8 cellular contexts compared by ENCODE assay signal in the genomic region with DNA sequence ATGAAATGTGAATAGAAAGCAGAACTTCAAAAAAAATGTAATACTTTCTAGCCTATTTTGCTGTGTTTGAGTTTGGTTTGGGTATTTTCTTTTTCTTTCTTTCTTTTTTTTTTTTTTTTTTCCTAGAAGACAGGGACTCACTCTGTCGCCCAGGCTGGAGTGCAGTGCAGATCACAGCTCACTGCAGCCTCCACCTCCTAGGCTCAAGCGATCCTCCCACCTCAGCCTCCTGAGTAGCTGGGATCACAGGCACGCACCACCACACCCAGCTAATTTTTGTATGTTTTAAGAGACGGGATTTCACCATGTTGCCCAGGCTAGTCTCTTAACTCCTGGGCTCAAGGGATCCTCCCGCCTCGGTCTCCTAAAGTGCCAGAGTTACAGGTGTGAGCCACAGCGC. TPM values are rescaled to one million over a fixed set of nuclear protein-coding genes. Genes with fewer than 3 reads are reported as not detected.
A peak's percentile ranks its signal among the peaks of the same experiment; 100 is the strongest.
DNase-seq lines count a peak whose midpoint lies in the region; ATAC-seq and TF ChIP-seq lines count a peak whose summit lies in the region.
"Not testable (repeated sequence)": the region's sequence is repeated elsewhere in the genome, so short reads cannot be mapped to it uniquely, and the experiment has no call there.

No MANE protein-coding gene starts in this region.

- not testable (repeated sequence) for TF ChIP-seq POLR2A in HCT116 (IDR thresholded peaks at IDR 0.05; ENCODE audit: borderline replicate concordance, extremely low read depth, insufficient read depth, insufficient read length)

- RAD21 ChIA-PET in HCT116 (lab: Charles Lee; ENCODE audit: low non-redundant PET in 1 of 2, low total read pairs in 2 of 2, uncharacterized antibody in 2 of 2, unreplicated experiment in 2 of 2): not testable (repeated sequence)

- not testable (repeated sequence) for H2AFZ ChIP-seq in HCT116 (ENCODE audit: low read depth, low read length, poor library complexity, severe bottlenecking)

- H3K4me3 Mint-ChIP-seq in activated naive CD4-positive, alpha-beta T cell treated with anti-CD3 and anti-CD28 coated beads, Interleukin-2, amount 50 U/mL, for 24 hours: peak overlapping the region; percentile 97
- H3K4me3 Mint-ChIP-seq in natural killer cell: peak overlapping the region; percentile 100
- peak overlapping the region; percentile 90 for H3K4me3 Mint-ChIP-seq in stimulated activated memory B cell treated with anti-CD40 and anti-IgM and Interleukin-4, amounts not matched to agents 10 μg/mL and 1 μg/mL and 100 μg/mL, for 72 hours

- not testable (repeated sequence) for H3K9me3 Mint-ChIP-seq in activated naive CD4-positive, alpha-beta T cell treated with anti-CD3 and anti-CD28 coated beads, Interleukin-2, amount 50 U/mL, for 24 hours; natural killer cell; stimulated activated memory B cell treated with anti-CD40 and anti-IgM and Interleukin-4, amounts not matched to agents 10 μg/mL and 1 μg/mL and 100 μg/mL, for 72 hours

- CTCF ChIA-PET in AG04450 (lab: Charles Lee): interaction anchor here (0.5 to 1.0 kb wide), 2 partner anchors 87 to 629 kb away, joined by 3 to 6 read pairs; no protein-coding TSS in a partner anchor
- CTCF ChIA-PET in HCT116 (lab: Charles Lee): not testable (repeated sequence)

- TF ChIP-seq RAD21 in HCT116 (IDR thresholded peaks at IDR 0.05; ENCODE audit: low read depth): not testable (repeated sequence)

- peak overlapping the region; percentile 84 for H3K9ac ChIP-seq in HCT116 (ENCODE audit: low read length)

- H3K4me1 ChIP-seq in HCT116 (ENCODE audit: control insufficient read depth in 1 of 2, insufficient read depth in 2 of 2, low read length in 2 of 2): peaks cover 10 to 20% of the 10 kb centered on the region in 2 experiments; a peak in 3 of 4 replicates
- not testable (repeated sequence) for H3K4me1 ChIP-seq in SJCRH30
- peaks cover 15% of the 10 kb centered on the region for H3K4me1 ChIP-seq in effector memory CD4-positive, alpha-beta T cell (ENCODE audit: control insufficient read depth, insufficient read depth, low read length, poor library complexity, severe bottlenecking)

- not testable (repeated sequence) for H3K27me3 ChIP-seq in AG04450 (ENCODE audit: control insufficient read depth, insufficient read depth, low read length); HCT116 (ENCODE audit: insufficient read depth, low read length); SJCRH30; effector memory CD4-positive, alpha-beta T cell (replicated peaks; ENCODE audit: control insufficient read depth, insufficient read depth, low read length, poor library complexity, severe bottlenecking)

- H3K27ac ChIP-seq in AG04450 (ENCODE audit: low read depth, low read length): peak overlapping the region; percentile 71
- H3K27ac ChIP-seq in HCT116 (ENCODE audit: low read depth, low read length): peak overlapping the region; percentile 75; the same call in 1 of the 2 replicates
- not testable (repeated sequence) for H3K27ac ChIP-seq in SJCRH30
- peak overlapping the region; percentile 90 for H3K27ac ChIP-seq in effector memory CD4-positive, alpha-beta T cell (ENCODE audit: insufficient read depth, low read length, poor library complexity, severe bottlenecking)

- not testable (repeated sequence) for H3K27me3 Mint-ChIP-seq in activated naive CD4-positive, alpha-beta T cell treated with anti-CD3 and anti-CD28 coated beads, Interleukin-2, amount 50 U/mL, for 24 hours; natural killer cell (ENCODE audit: low read depth in 2 of 2); stimulated activated memory B cell treated with anti-CD40 and anti-IgM and Interleukin-4, amounts not matched to agents 10 μg/mL and 1 μg/mL and 100 μg/mL, for 72 hours

- peaks cover 73% of the 10 kb centered on the region for H3K4me1 Mint-ChIP-seq in activated naive CD4-positive, alpha-beta T cell treated with anti-CD3 and anti-CD28 coated beads, Interleukin-2, amount 50 U/mL, for 24 hours
- peaks cover 50 to 53% of the 10 kb centered on the region in 2 donors for H3K4me1 Mint-ChIP-seq in natural killer cell
- peaks cover 62% of the 10 kb centered on the region for H3K4me1 Mint-ChIP-seq in stimulated activated memory B cell treated with anti-CD40 and anti-IgM and Interleukin-4, amounts not matched to agents 10 μg/mL and 1 μg/mL and 100 μg/mL, for 72 hours

- peak overlapping the region; percentile 81 for H3K4me2 ChIP-seq in HCT116 (ENCODE audit: low read length)

- not testable (repeated sequence) for TF ChIP-seq CTCF in AG04450 (IDR thresholded peaks at IDR 0.05; ENCODE audit: low read depth, low read length); HCT116 (IDR thresholded peaks at IDR 0.05 in 2 of 3, conservative IDR thresholded peaks at IDR 0.05 in 1 of 3; ENCODE audit: borderline replicate concordance in 1 of 3, insufficient read depth in 1 of 3, low read depth in 2 of 3, low read length in 2 of 3); natural killer cell (IDR thresholded peaks at IDR 0.05)

- not testable (repeated sequence) for DNase-seq in AG04450 (ENCODE audit: low read depth, low spot score); HCT116 (ENCODE audit: low read depth, low spot score); SJCRH30; effector memory CD4-positive, alpha-beta T cell; natural killer cell

- H3K4me3 ChIP-seq in AG04450 (ENCODE audit: low read depth, low read length) (peak overlapping the region; percentile 92), HCT116 (replicated peaks in 1 of 2; ENCODE audit: low read depth in 1 of 2, low read length in 2 of 2) (peak overlapping the region; percentile 64 to 87), SJCRH30 (peak overlapping the region; percentile 69), iPS-11a (ENCODE audit: low read depth, low read length) (peak overlapping the region; percentile 79)
- H3K4me3 ChIP-seq in effector memory CD4-positive, alpha-beta T cell (ENCODE audit: insufficient read depth, low read depth, low read length, poor library complexity, severe bottlenecking): peak overlapping the region; percentile 87

- intact Hi-C loops in HCT116 (cut with micrococcal nuclease); natural killer cell (cut with micrococcal nuclease): not testable (repeated sequence)

- H3K36me3 Mint-ChIP-seq in activated naive CD4-positive, alpha-beta T cell treated with anti-CD3 and anti-CD28 coated beads, Interleukin-2, amount 50 U/mL, for 24 hours: peaks cover 16% of the 10 kb centered on the region
- H3K36me3 Mint-ChIP-seq in natural killer cell: not testable (repeated sequence)
- H3K36me3 Mint-ChIP-seq in stimulated activated memory B cell treated with anti-CD40 and anti-IgM and Interleukin-4, amounts not matched to agents 10 μg/mL and 1 μg/mL and 100 μg/mL, for 72 hours: peaks cover 19% of the 10 kb centered on the region

- H4K20me1 ChIP-seq in HCT116 (ENCODE audit: insufficient read depth): not testable (repeated sequence)

- H3K27ac Mint-ChIP-seq in activated naive CD4-positive, alpha-beta T cell treated with anti-CD3 and anti-CD28 coated beads, Interleukin-2, amount 50 U/mL, for 24 hours: peak overlapping the region; percentile 100
- peak overlapping the region; percentile 99 for H3K27ac Mint-ChIP-seq in natural killer cell
- H3K27ac Mint-ChIP-seq in stimulated activated memory B cell treated with anti-CD40 and anti-IgM and Interleukin-4, amounts not matched to agents 10 μg/mL and 1 μg/mL and 100 μg/mL, for 72 hours: peak overlapping the region; percentile 99

- H3K9me3 ChIP-seq in AG04450 (ENCODE audit: control insufficient read depth, insufficient read depth, low read length); HCT116 (ENCODE audit: control insufficient read depth in 1 of 2, insufficient read depth in 1 of 2, low read depth in 1 of 2, low read length in 2 of 2); SJCRH30 (replicated peaks); effector memory CD4-positive, alpha-beta T cell (ENCODE audit: control insufficient read depth, low read length): not testable (repeated sequence)

- BruUV-seq in HCT116 (replicated peaks; lab: Mats Ljungman, UMichigan): not testable (repeated sequence)

- H3K36me3 ChIP-seq in HCT116 (ENCODE audit: control insufficient read depth in 1 of 2, insufficient read depth in 2 of 2, low read length in 2 of 2) (peaks cover 15 to 17% of the 10 kb centered on the region in 2 experiments; a peak in 3 of 4 replicates), SJCRH30 (peaks cover 22% of the 10 kb centered on the region; the same call in 1 of the 2 replicates)
- H3K36me3 ChIP-seq in effector memory CD4-positive, alpha-beta T cell (ENCODE audit: control insufficient read depth, insufficient read depth, low read length): peaks cover 14% of the 10 kb centered on the region

- POLR2A ChIA-PET in AG04450 (lab: Yijun Ruan, JAX): interaction anchor here (0.6 to 1.2 kb wide), 7 partner anchors 11 to 775 kb away, joined by 3 to 24 read pairs (median 4); partner anchors contain the start of genes HINFP and KMT2A
- POLR2A ChIA-PET in HCT116 (lab: Charles Lee): not testable (repeated sequence)

- H3K9me2 ChIP-seq in HCT116 (ENCODE audit: insufficient read depth): not testable (repeated sequence)

- H3K79me2 ChIP-seq in HCT116 (ENCODE audit: insufficient read depth, low read length): peaks cover 63% of the 10 kb centered on the region

- ATAC-seq in HCT116; natural killer cell; stimulated activated memory B cell treated with anti-CD40 and anti-IgM and Interleukin-4, amounts not matched to agents 10 μg/mL and 1 μg/mL and 100 μg/mL, for 72 hours: not testable (repeated sequence)

RNA-seq across cellular contexts. Expression of gene ATP5MG, which starts 1.2 kb away (rescaled TPM):
- polyA plus RNA-seq in AG04450 (2011; rRNA removed): 346 and 423 TPM in 2 replicates
- polyA minus RNA-seq in AG04450 (2011; rRNA and poly(A)+ RNA removed): 46.9 and 53.9 TPM in 2 replicates
- total RNA-seq in HCT116 (2021; ENCODE audit: unreplicated experiment): 205 TPM
- polyA plus RNA-seq in HCT116 (2012): 224 and 260 TPM in 2 replicates
- total RNA-seq in SJCRH30 (2014; rRNA removed; shearing (Covaris generic)): 165 and 191 TPM in 2 replicates
- 100 to 1,000 TPM in 2 of 3 donors, 10 to 100 TPM in 1; 90.3 to 135 (median 107) TPM for total RNA-seq in natural killer cell

RNA-seq across cellular contexts. Expression of gene KMT2A, which starts 33.7 kb away (rescaled TPM):
- polyA plus RNA-seq in AG04450 (2011; rRNA removed): 23.6 and 28.7 TPM in 2 replicates
- 90.0 and 104 TPM in 2 replicates for polyA minus RNA-seq in AG04450 (2011; rRNA and poly(A)+ RNA removed)
- 50.4 TPM for total RNA-seq in HCT116 (2021; ENCODE audit: unreplicated experiment)
- 28.9 and 29.2 TPM in 2 replicates for polyA plus RNA-seq in HCT116 (2012)
- 32.3 and 33.2 TPM in 2 replicates for total RNA-seq in SJCRH30 (2014; rRNA removed; shearing (Covaris generic))
- 100 to 1,000 TPM; 146 to 176 (median 157) TPM for total RNA-seq in natural killer cell

RNA-seq across cellular contexts. Expression of gene UBE4A, which starts 43.2 kb away (rescaled TPM):
- polyA plus RNA-seq in AG04450 (2011; rRNA removed): 32.0 and 33.7 TPM in 2 replicates
- 44.5 and 49.3 TPM in 2 replicates for polyA minus RNA-seq in AG04450 (2011; rRNA and poly(A)+ RNA removed)
- 49.9 TPM for total RNA-seq in HCT116 (2021; ENCODE audit: unreplicated experiment)
- polyA plus RNA-seq in HCT116 (2012): 10.7 and 13.3 TPM in 2 replicates
- 32.8 and 34.7 TPM in 2 replicates for total RNA-seq in SJCRH30 (2014; rRNA removed; shearing (Covaris generic))
- 10 to 100 TPM; 35.1 to 43.9 (median 37.0) TPM for total RNA-seq in natural killer cell

RNA-seq across cellular contexts. Expression of gene CD3G, which starts 58.5 kb away (rescaled TPM):
- polyA plus RNA-seq in AG04450 (2011; rRNA removed): not detected in 2 replicates
- not detected in 2 replicates for polyA minus RNA-seq in AG04450 (2011; rRNA and poly(A)+ RNA removed)
- total RNA-seq in HCT116 (2021; ENCODE audit: unreplicated experiment) (0.20 TPM), natural killer cell (10 to 100 TPM in 1 of 3 donors, 1 to 10 TPM in 2; 7.6 to 52.1 (median 8.2) TPM)
- polyA plus RNA-seq in HCT116 (2012): not detected in 2 replicates
- not detected in 2 replicates for total RNA-seq in SJCRH30 (2014; rRNA removed; shearing (Covaris generic))
